8 cellular contexts compared by ENCODE assay signal in genomic region chr7:50339990-50340500, GRCh38. TPM values are rescaled to one million over a fixed set of nuclear protein-coding genes. Genes with fewer than 3 reads are reported as not detected.
DNase-seq lines count a peak whose midpoint lies in the region; ATAC-seq, FAIRE-seq and TF ChIP-seq lines count a peak whose summit lies in the region.

No MANE protein-coding gene starts in this region.

- H3K27ac Mint-ChIP-seq in endothelial cell (ENCODE audit: unreplicated experiment) = no peak overlapping the region

- H4K20me1 ChIP-seq in PC-3 (ENCODE audit: low read length) = no peaks in the 10 kb centered on the region

- no peak overlapping the region for H3K4me2 ChIP-seq in PC-3 (ENCODE audit: low read length)

- H3K9ac ChIP-seq in mucosa of rectum (ENCODE audit: low read depth in 1 of 2, low read length in 2 of 2) (peak overlapping the region in 1 of 2 donors; percentile 24), PC-3 (ENCODE audit: low read length) (no peak overlapping the region)

- DNase-seq in UCSD-AML1 (lab: John Stamatoyannopoulos, UW; ENCODE audit: unreplicated experiment) = peak; percentile 20
- no peak for DNase-seq in C1 segment of cervical spinal cord (lab: John Stamatoyannopoulos, UW)
- DNase-seq in PC-3 = no peak
- no peak for DNase-seq in endothelial cell (ENCODE audit: low spot score)
- DNase-seq in RCC 7860 (ENCODE audit: low spot score) = no peak

- CTCF ChIA-PET in PC-3 (lab: Charles Lee) = no interaction called here

- H3K4me3 Mint-ChIP-seq in endothelial cell (ENCODE audit: unreplicated experiment) = no peak overlapping the region

- no peaks in the 10 kb centered on the region for H3K27me3 ChIP-seq in mucosa of rectum (ENCODE audit: control insufficient read depth in 2 of 2, insufficient read depth in 2 of 2, low read length in 2 of 2)
- H3K27me3 ChIP-seq in PC-3 (ENCODE audit: low read length) = peaks cover 58% of the 10 kb centered on the region

- H2AFZ ChIP-seq in PC-3 (ENCODE audit: low read length) = no peak overlapping the region

- no peaks in the 10 kb centered on the region for H3F3A ChIP-seq in PC-3 (ENCODE audit: low read length, unreplicated experiment)

- H3K36me3 ChIP-seq in mucosa of rectum (ENCODE audit: control insufficient read depth in 2 of 2, insufficient read depth in 2 of 2, low read length in 2 of 2) (no peaks in the 10 kb centered on the region), PC-3 (ENCODE audit: low read depth, low read length) (no peaks in the 10 kb centered on the region)

- H3K4me1 Mint-ChIP-seq in endothelial cell (ENCODE audit: unreplicated experiment) = no peaks in the 10 kb centered on the region

- peak overlapping the region; percentile 52 to 53 for H3K27ac ChIP-seq in mucosa of rectum (ENCODE audit: low read depth in 2 of 2, low read length in 2 of 2)
- H3K27ac ChIP-seq in PC-3 (ENCODE audit: low read length) = no peak overlapping the region

- no peaks in the 10 kb centered on the region for H3K79me2 ChIP-seq in PC-3 (ENCODE audit: low read length)

- TF ChIP-seq CTCF in PC-3 (conservative IDR thresholded peaks at IDR 0.05; ENCODE audit: low read depth, low read length) (no peak), endothelial cell (IDR thresholded peaks at IDR 0.05; ENCODE audit: unreplicated experiment) (no peak)

- no peaks in the 10 kb centered on the region for H3K36me3 Mint-ChIP-seq in endothelial cell (ENCODE audit: low read depth, unreplicated experiment)

- no peak for FAIRE-seq in RCC 7860 (lab: Jason Lieb, UNC)

- H3K9me3 ChIP-seq in mucosa of rectum (ENCODE audit: control insufficient read depth in 2 of 2, low read length in 2 of 2) = no peaks in the 10 kb centered on the region
- H3K9me3 ChIP-seq in PC-3 (ENCODE audit: low read length) = no peaks in the 10 kb centered on the region

- H3K27me3 Mint-ChIP-seq in endothelial cell (ENCODE audit: unreplicated experiment) = peaks cover 1% of the 10 kb centered on the region

- H3K9me2 ChIP-seq in PC-3 (replicated peaks; ENCODE audit: low read length) = no peaks in the 10 kb centered on the region

- H3K9me3 Mint-ChIP-seq in endothelial cell (ENCODE audit: unreplicated experiment) = no peaks in the 10 kb centered on the region

- H3K4me3 ChIP-seq in mucosa of rectum (ENCODE audit: low read length in 2 of 2) = no peak overlapping the region
- H3K4me3 ChIP-seq in PC-3 (ENCODE audit: low read length) = no peak overlapping the region

- intact Hi-C loops in PC-3 (cut with micrococcal nuclease) = no loop called here

- no TSS peak for BruUV-seq in PC-3 (replicated peaks; lab: Mats Ljungman, UMichigan)

- POLR2A ChIA-PET in PC-3 (lab: Charles Lee; ENCODE audit: unreplicated experiment) = no interaction called here

- peaks cover 3 to 12% of the 10 kb centered on the region in 2 donors for H3K4me1 ChIP-seq in mucosa of rectum (ENCODE audit: control insufficient read depth in 2 of 2, insufficient read depth in 2 of 2, low read length in 2 of 2)
- H3K4me1 ChIP-seq in PC-3 (ENCODE audit: insufficient read depth, low read length) = no peaks in the 10 kb centered on the region

- ATAC-seq in GM18498 (IDR thresholded peaks at IDR 0.05; ENCODE audit: unreplicated experiment) (peak; percentile 28), HG03066 (IDR thresholded peaks at IDR 0.05; ENCODE audit: low read depth, unreplicated experiment) (peak; percentile 39), PC-3 (no peak)

RNA-seq across cellular contexts. Expression of gene IKZF1, which starts 35.5 kb away (rescaled TPM):
- total RNA-seq in PC-3 (2014; rRNA removed) (not detected in 2 replicates), endothelial cell (ENCODE audit: unreplicated experiment) (3.1 TPM)
